In genomic region chr15:89206908-89207331, GRCh38 we compare ENCODE assay signal across 1 cellular context.
TF ChIP-seq lines count a peak whose summit lies in the region.

No MANE protein-coding gene starts in this region.

TF ChIP-seq in HCT116, 20 proteins besides CTCF, POLR2A, EP300 and RAD21 (continued from another document):
- TF ChIP-seq, protein P1, sequence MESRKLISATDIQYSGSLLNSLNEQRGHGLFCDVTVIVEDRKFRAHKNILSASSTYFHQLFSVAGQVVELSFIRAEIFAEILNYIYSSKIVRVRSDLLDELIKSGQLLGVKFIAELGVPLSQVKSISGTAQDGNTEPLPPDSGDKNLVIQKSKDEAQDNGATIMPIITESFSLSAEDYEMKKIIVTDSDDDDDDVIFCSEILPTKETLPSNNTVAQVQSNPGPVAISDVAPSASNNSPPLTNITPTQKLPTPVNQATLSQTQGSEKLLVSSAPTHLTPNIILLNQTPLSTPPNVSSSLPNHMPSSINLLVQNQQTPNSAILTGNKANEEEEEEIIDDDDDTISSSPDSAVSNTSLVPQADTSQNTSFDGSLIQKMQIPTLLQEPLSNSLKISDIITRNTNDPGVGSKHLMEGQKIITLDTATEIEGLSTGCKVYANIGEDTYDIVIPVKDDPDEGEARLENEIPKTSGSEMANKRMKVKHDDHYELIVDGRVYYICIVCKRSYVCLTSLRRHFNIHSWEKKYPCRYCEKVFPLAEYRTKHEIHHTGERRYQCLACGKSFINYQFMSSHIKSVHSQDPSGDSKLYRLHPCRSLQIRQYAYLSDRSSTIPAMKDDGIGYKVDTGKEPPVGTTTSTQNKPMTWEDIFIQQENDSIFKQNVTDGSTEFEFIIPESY (IDR thresholded peaks at IDR 0.05; ENCODE audit: extremely low read depth, insufficient replicate concordance, low read length), result no peak
- TF ChIP-seq JUND (IDR thresholded peaks at IDR 0.05), result no peak
